15 cellular contexts compared by ENCODE assay signal in the genomic region with DNA sequence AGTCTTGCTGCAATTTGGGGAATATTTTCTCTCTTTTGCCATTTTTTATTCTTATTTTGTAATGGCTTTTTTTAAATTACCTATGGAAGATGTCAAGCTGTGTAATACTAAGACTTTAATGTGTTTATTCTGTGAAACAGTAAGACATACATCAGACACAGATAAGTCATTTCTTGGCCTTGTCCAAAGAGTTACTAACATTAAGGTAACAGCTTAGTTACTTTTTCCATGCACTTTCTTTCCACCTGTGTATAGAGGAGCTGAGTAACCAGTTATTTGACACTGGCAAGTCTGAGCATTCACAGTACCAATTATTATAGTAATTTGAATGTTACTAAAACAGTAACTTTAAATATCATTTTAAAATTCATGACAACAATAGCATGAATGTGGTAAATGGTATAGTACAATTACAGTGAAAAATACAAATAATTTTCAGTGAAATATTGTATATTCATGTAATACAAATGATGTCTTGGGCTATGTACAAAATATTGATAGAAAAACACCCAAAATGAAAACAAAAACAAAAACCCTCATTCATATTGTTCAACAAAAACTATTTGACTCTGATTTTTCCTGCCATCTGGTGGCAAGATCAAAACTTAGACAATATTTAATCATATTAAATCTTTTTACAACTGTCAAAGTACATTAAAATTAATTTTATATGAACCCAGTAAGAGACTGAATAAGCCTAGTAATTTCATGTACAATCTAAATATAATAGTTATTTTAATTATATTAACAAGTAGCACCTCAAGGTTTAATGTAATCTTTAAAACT.
DNase-seq lines count a peak whose midpoint lies in the region; TF ChIP-seq lines count a peak whose summit lies in the region.
"Had no signal": no experiment of that assay in that cellular context is flagged by ENCODE, and none has a peak within 500 bp of the region (broad histone marks: within the 10 kb centered on the region; RNA-seq: fewer than 3 reads in every experiment).

No MANE protein-coding gene starts in this region.

- peak; percentile 33 for TF ChIP-seq CTCF in AG10803 (conservative IDR thresholded peaks at IDR 0.05; ENCODE audit: low read length)
- TF ChIP-seq CTCF in Loucy (conservative IDR thresholded peaks at IDR 0.05; ENCODE audit: low read length), result peak; percentile 16
- peak; percentile 1 for TF ChIP-seq CTCF in cardiac fibroblast (IDR thresholded peaks at IDR 0.05; ENCODE audit: low read depth, low read length)
- TF ChIP-seq CTCF in osteoblast (IDR thresholded peaks at IDR 0.05; ENCODE audit: extremely low read depth, low read depth, low read length), result peak; percentile 35
- no peak for TF ChIP-seq CTCF in testis (IDR thresholded peaks at IDR 0.05)

- H3F3A ChIP-seq in Loucy (ENCODE audit: low read depth), result no peaks in the 10 kb centered on the region

- no peak for DNase-seq in AG10803 (ENCODE audit: low read depth)
- peak; percentile 21 to 22 for DNase-seq in cardiac fibroblast (ENCODE audit: low read depth in 2 of 2)
- DNase-seq in osteoblast (ENCODE audit: insufficient read length, low spot score, missing footprints), result peak; percentile 82
- no peak for DNase-seq in stimulated activated CD4-positive, alpha-beta T cell treated with anti-CD3 and anti-CD28 coated beads, Interleukin-2, amount 100 ng/mL, for 24 hours
- DNase-seq in NCI-H1417 (lab: John Stamatoyannopoulos, UW), result no peak
- DNase-seq in testis, result no peak
- DNase-seq: activated CD4-positive, CD25-positive, alpha-beta regulatory T cell; activated effector memory CD4-positive, alpha-beta T cell treated with Interleukin-2 at 50 U/mL for 16 hours; amygdala; DMS53; NCI-H2081 treated with DMSO at 0.1 percent for 48 hours; NCI-H526; right lobe of liver; stimulated activated CD4-positive, alpha-beta T cell treated with anti-CD3 and anti-CD28 coated beads, Interleukin-1b, Interleukin-23, amount 100 ng/mL, for 48 hours had no signal

- H3K27ac ChIP-seq in osteoblast (ENCODE audit: low read depth, low read length), result no peak overlapping the region
- H3K27ac ChIP-seq in testis, result no peak overlapping the region
- H3K27ac ChIP-seq: right lobe of liver had no signal

- H3K9ac ChIP-seq in Loucy (ENCODE audit: low read depth, low read length, poor library complexity, severe bottlenecking), result no peak overlapping the region

- H3K79me2 ChIP-seq in Loucy (ENCODE audit: insufficient read depth, low read length) (no peaks in the 10 kb centered on the region), osteoblast (ENCODE audit: insufficient read depth, low read length) (no peaks in the 10 kb centered on the region)

- H3K4me2 ChIP-seq in Loucy (ENCODE audit: low read depth, low read length, poor library complexity, severe bottlenecking) (no peak overlapping the region), osteoblast (ENCODE audit: insufficient read depth, low read length) (no peak overlapping the region)

- H3K27me3 ChIP-seq in Loucy (ENCODE audit: insufficient read depth, low read length, poor library complexity, severe bottlenecking), result no peaks in the 10 kb centered on the region
- no peaks in the 10 kb centered on the region for H3K27me3 ChIP-seq in osteoblast (ENCODE audit: insufficient read depth, low read length)
- H3K27me3 ChIP-seq in testis, result no peaks in the 10 kb centered on the region
- H3K27me3 ChIP-seq: right lobe of liver had no signal

- no peaks in the 10 kb centered on the region for H3K4me1 ChIP-seq in Loucy (ENCODE audit: insufficient read depth, low read length, poor library complexity, severe bottlenecking)
- no peaks in the 10 kb centered on the region for H3K4me1 ChIP-seq in osteoblast (ENCODE audit: insufficient read depth, low read length)
- no peaks in the 10 kb centered on the region for H3K4me1 ChIP-seq in testis
- H3K4me1 ChIP-seq: right lobe of liver had no signal

- H2AFZ ChIP-seq in Loucy (ENCODE audit: low read length), result no peak overlapping the region
- H2AFZ ChIP-seq in osteoblast (ENCODE audit: low read length), result peak overlapping the region; percentile 35

- no peaks in the 10 kb centered on the region for H3K36me3 ChIP-seq in Loucy (ENCODE audit: insufficient read depth, low read length)
- no peaks in the 10 kb centered on the region for H3K36me3 ChIP-seq in osteoblast (ENCODE audit: insufficient read depth, low read length)
- H3K36me3 ChIP-seq in testis (ENCODE audit: low read depth, missing control alignments), result no peaks in the 10 kb centered on the region
- H3K36me3 ChIP-seq: right lobe of liver had no signal

- H3K4me3 ChIP-seq in AG10803 (ENCODE audit: low read length), result no peak overlapping the region
- H3K4me3 ChIP-seq in Loucy (ENCODE audit: low read length, poor library complexity, severe bottlenecking), result no peak overlapping the region
- H3K4me3 ChIP-seq in cardiac fibroblast (replicated peaks in 1 of 2; ENCODE audit: low read depth in 2 of 2, low read length in 2 of 2), result no peak overlapping the region
- H3K4me3 ChIP-seq in osteoblast (ENCODE audit: insufficient read depth, low read length), result no peak overlapping the region
- H3K4me3 ChIP-seq in testis, result no peak overlapping the region
- H3K4me3 ChIP-seq: right lobe of liver had no signal

- H4K20me1 ChIP-seq in Loucy (ENCODE audit: insufficient read depth, low read length, poor library complexity, severe bottlenecking) (no peaks in the 10 kb centered on the region), osteoblast (ENCODE audit: insufficient read depth, low read length) (no peaks in the 10 kb centered on the region)

- TF ChIP-seq POLR2A in testis (IDR thresholded peaks at IDR 0.05), result no peak

- intact Hi-C loops in testis (cut with DNase I; ENCODE audit: low total_unique reads), result no loop called here

- no peaks in the 10 kb centered on the region for H3K9me2 ChIP-seq in Loucy (replicated peaks; ENCODE audit: low read depth, low read length)

- no peaks in the 10 kb centered on the region for H3K9me3 ChIP-seq in Loucy (ENCODE audit: insufficient read depth, low read depth, low read length)
- H3K9me3 ChIP-seq in osteoblast (ENCODE audit: low read depth, low read length), result no peaks in the 10 kb centered on the region
- H3K9me3 ChIP-seq in testis, result no peaks in the 10 kb centered on the region
- H3K9me3 ChIP-seq: right lobe of liver had no signal

Comparison
In these comparisons a context has a peak if more than half of its experiments do, and no peak if none do; other contexts are left out.
1. DNase-seq: peak in cardiac fibroblast (2 of 2) and osteoblast (single experiment); none in AG10803 (single experiment), stimulated activated CD4-positive, alpha-beta T cell treated with anti-CD3 and anti-CD28 coated beads, Interleukin-2, amount 100 ng/mL, for 24 hours (0 of 2), NCI-H1417 (0 of 3) and testis (single experiment).
2. CTCF ChIP-seq: peak in AG10803 (single experiment), Loucy (single experiment), cardiac fibroblast (single experiment) and osteoblast (single experiment); none in testis (0 of 3).